In the genomic region with DNA sequence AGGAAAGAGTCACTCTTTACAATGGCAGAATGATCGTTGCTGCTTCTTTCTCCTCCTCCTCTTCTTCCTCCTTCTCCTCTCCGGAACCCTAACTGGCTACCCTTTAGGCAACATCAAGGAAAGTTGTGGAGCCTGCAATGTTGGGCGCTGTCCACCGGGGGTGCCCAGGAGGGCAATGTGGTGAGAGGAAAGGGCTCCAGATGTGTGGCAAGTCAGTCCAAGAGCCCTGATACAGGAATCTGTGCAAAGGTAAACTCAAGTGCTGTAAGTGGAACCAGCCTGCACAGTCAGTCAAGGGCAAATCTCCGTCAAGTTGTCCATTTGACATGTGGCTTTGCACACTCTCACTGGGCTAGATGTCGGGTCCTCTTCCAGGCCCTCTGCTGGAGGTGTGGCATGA, we compare ENCODE assay signal across 1 cellular context.
TF ChIP-seq lines count a peak whose summit lies in the region.

No MANE protein-coding gene starts in this region.

TF ChIP-seq in HepG2, 621 proteins besides CTCF, POLR2A, EP300 and RAD21 (continued from another document):
- TF ChIP-seq ZNF562 (CRISPR knock-in tag; IDR thresholded peaks at IDR 0.05; ENCODE audit: borderline replicate concordance) (no peak), NR2F2 (IDR thresholded peaks at IDR 0.05; ENCODE audit: borderline replicate concordance, low read depth) (no peak), KAT8 (CRISPR knock-in tag; IDR thresholded peaks at IDR 0.05) (no peak), PRDM10 (CRISPR knock-in tag; IDR thresholded peaks at IDR 0.05; ENCODE audit: low read depth) (no peak), SIN3A (IDR thresholded peaks at IDR 0.05; ENCODE audit: borderline replicate concordance, low read depth, low read length) (no peak), REPIN1 (CRISPR knock-in tag; IDR thresholded peaks at IDR 0.05; ENCODE audit: borderline replicate concordance, low read depth) (no peak), NR2F1 (CRISPR knock-in tag; IDR thresholded peaks at IDR 0.05) (no peak), MIER3 (CRISPR knock-in tag; IDR thresholded peaks at IDR 0.05; ENCODE audit: borderline replicate concordance) (no peak), ZZZ3 (CRISPR knock-in tag; IDR thresholded peaks at IDR 0.05; ENCODE audit: borderline replicate concordance) (no peak), NKX3-1 (CRISPR knock-in tag; IDR thresholded peaks at IDR 0.05) (no peak), ARNTL (CRISPR knock-in tag; IDR thresholded peaks at IDR 0.05) (no peak), ZNF768 (CRISPR knock-in tag; IDR thresholded peaks at IDR 0.05) (no peak), KMT2A (CRISPR knock-in tag; IDR thresholded peaks at IDR 0.05) (no peak), TEAD2 (CRISPR knock-in tag; IDR thresholded peaks at IDR 0.05) (no peak)
- TF ChIP-seq, protein P1, sequence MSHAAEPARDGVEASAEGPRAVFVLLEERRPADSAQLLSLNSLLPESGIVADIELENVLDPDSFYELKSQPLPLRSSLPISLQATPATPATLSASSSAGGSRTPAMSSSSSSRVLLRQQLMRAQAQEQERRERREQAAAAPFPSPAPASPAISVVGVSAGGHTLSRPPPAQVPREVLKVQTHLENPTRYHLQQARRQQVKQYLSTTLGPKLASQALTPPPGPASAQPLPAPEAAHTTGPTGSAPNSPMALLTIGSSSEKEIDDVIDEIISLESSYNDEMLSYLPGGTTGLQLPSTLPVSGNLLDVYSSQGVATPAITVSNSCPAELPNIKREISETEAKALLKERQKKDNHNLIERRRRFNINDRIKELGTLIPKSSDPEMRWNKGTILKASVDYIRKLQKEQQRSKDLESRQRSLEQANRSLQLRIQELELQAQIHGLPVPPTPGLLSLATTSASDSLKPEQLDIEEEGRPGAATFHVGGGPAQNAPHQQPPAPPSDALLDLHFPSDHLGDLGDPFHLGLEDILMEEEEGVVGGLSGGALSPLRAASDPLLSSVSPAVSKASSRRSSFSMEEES (CRISPR knock-in tag; IDR thresholded peaks at IDR 0.05) = no peak
